Comparison of ENCODE assay signal across 22 cellular contexts in genomic region chr15:63353261-63353660, GRCh38. TPM values are rescaled to one million over a fixed set of nuclear protein-coding genes. Genes with fewer than 3 reads are reported as not detected.
"Had no signal": no experiment of that assay in that cellular context is flagged by ENCODE, and none has a peak within 500 bp of the region (broad histone marks: within the 10 kb centered on the region; RNA-seq: fewer than 3 reads in every experiment).

No MANE protein-coding gene starts in this region.

- H3K27me3 Mint-ChIP-seq: naive thymus-derived CD8-positive, alpha-beta T cell; stimulated activated naive CD8-positive, alpha-beta T cell treated with anti-CD3 and anti-CD28 coated beads, Interleukin-15, amount 100 ng/mL, for 72 hours had no signal

- H3K27ac ChIP-seq: left lung, parathyroid adenoma, prostate gland, spleen, vagina had no signal

- H2AFZ ChIP-seq: parathyroid adenoma had no signal

- H3K27me3 ChIP-seq: left lung, spleen, suprapubic skin, vagina had no signal

- H3K4me3 Mint-ChIP-seq: effector memory CD8-positive, alpha-beta T cell; naive thymus-derived CD8-positive, alpha-beta T cell; nephron progenitor cell; stimulated activated naive CD8-positive, alpha-beta T cell treated with anti-CD3 and anti-CD28 coated beads, Interleukin-15, amount 100 ng/mL, for 72 hours had no signal

- DNase-seq: caudate nucleus; cortex of kidney; effector memory CD8-positive, alpha-beta T cell; erythroblast; head of caudate nucleus; left cardiac atrium; left lung; mesendoderm; midbrain; naive thymus-derived CD8-positive, alpha-beta T cell; nephron progenitor cell; right cardiac atrium; spleen; stimulated activated CD4-positive, alpha-beta T cell treated with anti-CD3 and anti-CD28 coated beads, Interleukin-2, amount 100 ng/mL, for 48 hours; stimulated activated naive CD4-positive, alpha-beta T cell; stimulated activated naive CD8-positive, alpha-beta T cell treated with anti-CD3 and anti-CD28 coated beads, Interleukin-15, amount 100 ng/mL, for 72 hours; trophoblast cell had no signal

- H3K4me1 Mint-ChIP-seq: stimulated activated naive CD8-positive, alpha-beta T cell treated with anti-CD3 and anti-CD28 coated beads, Interleukin-15, amount 100 ng/mL, for 72 hours had no signal

- H3K9me3 Mint-ChIP-seq: effector memory CD8-positive, alpha-beta T cell; naive thymus-derived CD8-positive, alpha-beta T cell; nephron progenitor cell; stimulated activated naive CD8-positive, alpha-beta T cell treated with anti-CD3 and anti-CD28 coated beads, Interleukin-15, amount 100 ng/mL, for 72 hours had no signal

- H3K27ac Mint-ChIP-seq: effector memory CD8-positive, alpha-beta T cell; naive thymus-derived CD8-positive, alpha-beta T cell; stimulated activated naive CD8-positive, alpha-beta T cell treated with anti-CD3 and anti-CD28 coated beads, Interleukin-15, amount 100 ng/mL, for 72 hours had no signal

- H3K36me3 ChIP-seq: left lung, prostate gland, spleen, suprapubic skin, vagina had no signal

- H3K9me3 ChIP-seq: left lung, prostate gland, spleen, suprapubic skin, vagina had no signal

- H3K36me3 Mint-ChIP-seq: naive thymus-derived CD8-positive, alpha-beta T cell had no signal

- H3K9ac ChIP-seq: parathyroid adenoma had no signal

- H3K4me1 ChIP-seq: prostate gland had no signal

- H3K4me3 ChIP-seq: left lung, prostate gland, skin epidermis, spleen, suprapubic skin, vagina had no signal

RNA-seq across cellular contexts. Expression of gene CA12, which starts 28.4 kb away (rescaled TPM):
- total RNA-seq: naive thymus-derived CD8-positive, alpha-beta T cell had no signal
- polyA plus RNA-seq: naive thymus-derived CD8-positive, alpha-beta T cell had no signal
